Comparison of ENCODE assay signal across 1 cellular context in the genomic region with DNA sequence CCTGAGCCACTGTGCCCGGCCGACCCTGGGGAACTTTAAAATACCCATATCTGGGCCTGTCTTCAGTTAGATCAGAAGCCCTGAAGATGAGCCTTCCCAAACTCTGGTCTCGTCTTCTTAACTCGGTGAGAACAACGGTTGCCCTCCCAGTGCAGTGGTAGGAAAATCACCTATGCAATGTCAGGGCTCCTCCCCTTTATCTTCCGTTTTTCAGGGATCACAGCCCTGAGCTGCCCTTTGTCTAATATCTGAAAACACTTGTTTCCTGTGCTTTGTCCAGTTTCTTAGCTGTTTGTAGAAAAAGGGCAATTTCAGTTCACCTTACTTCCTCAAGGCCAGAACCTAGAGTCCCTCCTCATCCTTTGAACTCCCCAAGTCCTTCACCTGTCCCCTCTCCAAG.
TF ChIP-seq lines count a peak whose summit lies in the region.

No MANE protein-coding gene starts in this region.

TF ChIP-seq in WTC11, 78 proteins besides CTCF, POLR2A, EP300 and RAD21 (continued from another document):
- TF ChIP-seq, protein P1, sequence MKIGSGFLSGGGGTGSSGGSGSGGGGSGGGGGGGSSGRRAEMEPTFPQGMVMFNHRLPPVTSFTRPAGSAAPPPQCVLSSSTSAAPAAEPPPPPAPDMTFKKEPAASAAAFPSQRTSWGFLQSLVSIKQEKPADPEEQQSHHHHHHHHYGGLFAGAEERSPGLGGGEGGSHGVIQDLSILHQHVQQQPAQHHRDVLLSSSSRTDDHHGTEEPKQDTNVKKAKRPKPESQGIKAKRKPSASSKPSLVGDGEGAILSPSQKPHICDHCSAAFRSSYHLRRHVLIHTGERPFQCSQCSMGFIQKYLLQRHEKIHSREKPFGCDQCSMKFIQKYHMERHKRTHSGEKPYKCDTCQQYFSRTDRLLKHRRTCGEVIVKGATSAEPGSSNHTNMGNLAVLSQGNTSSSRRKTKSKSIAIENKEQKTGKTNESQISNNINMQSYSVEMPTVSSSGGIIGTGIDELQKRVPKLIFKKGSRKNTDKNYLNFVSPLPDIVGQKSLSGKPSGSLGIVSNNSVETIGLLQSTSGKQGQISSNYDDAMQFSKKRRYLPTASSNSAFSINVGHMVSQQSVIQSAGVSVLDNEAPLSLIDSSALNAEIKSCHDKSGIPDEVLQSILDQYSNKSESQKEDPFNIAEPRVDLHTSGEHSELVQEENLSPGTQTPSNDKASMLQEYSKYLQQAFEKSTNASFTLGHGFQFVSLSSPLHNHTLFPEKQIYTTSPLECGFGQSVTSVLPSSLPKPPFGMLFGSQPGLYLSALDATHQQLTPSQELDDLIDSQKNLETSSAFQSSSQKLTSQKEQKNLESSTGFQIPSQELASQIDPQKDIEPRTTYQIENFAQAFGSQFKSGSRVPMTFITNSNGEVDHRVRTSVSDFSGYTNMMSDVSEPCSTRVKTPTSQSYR (CRISPR knock-in tag; IDR thresholded peaks at IDR 0.05): no peak
- TF ChIP-seq, protein P2, sequence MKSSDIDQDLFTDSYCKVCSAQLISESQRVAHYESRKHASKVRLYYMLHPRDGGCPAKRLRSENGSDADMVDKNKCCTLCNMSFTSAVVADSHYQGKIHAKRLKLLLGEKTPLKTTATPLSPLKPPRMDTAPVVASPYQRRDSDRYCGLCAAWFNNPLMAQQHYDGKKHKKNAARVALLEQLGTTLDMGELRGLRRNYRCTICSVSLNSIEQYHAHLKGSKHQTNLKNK (CRISPR knock-in tag; IDR thresholded peaks at IDR 0.05): no peak
- TF ChIP-seq FOXK1 (CRISPR knock-in tag; IDR thresholded peaks at IDR 0.05): no peak
